ENCODE assay signal across 1 cellular context in genomic region chr11:130874396-130874795, GRCh38.
TF ChIP-seq lines count a peak whose summit lies in the region.

No MANE protein-coding gene starts in this region.

TF ChIP-seq in SK-N-SH, 30 proteins besides CTCF, POLR2A, EP300 and RAD21 (continued from another document):
- TF ChIP-seq REST (IDR thresholded peaks at IDR 0.05; ENCODE audit: low read depth, low read length) (no peak), JUND (IDR thresholded peaks at IDR 0.05) (no peak), NRF1 (IDR thresholded peaks at IDR 0.05; ENCODE audit: low read depth, low read length) (no peak), CHD2 (IDR thresholded peaks at IDR 0.05; ENCODE audit: low read length, partially characterized antibody) (no peak), TCF12 (IDR thresholded peaks at IDR 0.05) (no peak), FOXM1 (IDR thresholded peaks at IDR 0.05; ENCODE audit: low read depth) (no peak), MAX (IDR thresholded peaks at IDR 0.05; ENCODE audit: low read depth) (no peak), SIN3A (IDR thresholded peaks at IDR 0.05; ENCODE audit: borderline replicate concordance, low read depth, low read length) (no peak)
TF ChIP-seq in SK-N-SH: peak in this region for 0.
